In the genomic region with DNA sequence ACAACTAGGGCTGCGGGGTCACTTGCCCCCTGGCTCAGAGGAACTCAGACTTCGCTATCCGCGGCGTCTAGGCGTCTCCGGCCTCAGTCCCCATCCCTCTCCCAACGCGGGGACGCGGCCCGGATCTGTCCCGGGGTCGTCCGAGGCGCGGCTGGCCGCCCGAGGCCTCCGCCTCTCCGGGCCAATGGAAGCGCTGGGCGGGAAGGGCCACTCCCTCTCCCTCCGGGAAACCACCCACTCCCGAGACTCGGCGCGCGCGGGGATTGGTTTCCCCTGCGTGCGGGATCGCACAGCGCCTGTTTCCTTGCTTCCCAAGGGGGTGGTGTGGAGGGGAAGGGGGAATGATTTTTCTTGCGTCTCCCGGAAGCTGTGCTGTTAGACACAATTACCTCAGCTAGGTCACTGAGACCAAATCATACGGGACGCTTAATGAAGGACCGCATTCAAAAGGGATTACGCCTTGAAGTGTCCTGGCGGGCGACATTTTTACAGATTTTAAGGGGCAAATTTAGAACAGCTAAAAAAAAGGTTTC, we compare ENCODE assay signal across 8 cellular contexts. TPM values are rescaled to one million over a fixed set of nuclear protein-coding genes. Genes with fewer than 3 reads are reported as not detected.
DNase-seq lines count a peak whose midpoint lies in the region; ATAC-seq, FAIRE-seq and TF ChIP-seq lines count a peak whose summit lies in the region.

No MANE protein-coding gene starts in this region.

- H3K27ac ChIP-seq in Peyer's patch: peak overlapping the region; percentile 54 to 70 (median 62)
- no peak overlapping the region for H3K27ac ChIP-seq in keratinocyte (ENCODE audit: control insufficient read depth, insufficient read depth, low read length)

- H3K27me3 Mint-ChIP-seq in central memory CD8-positive, alpha-beta T cell: no peaks in the 10 kb centered on the region

- H3K4me3 ChIP-seq in Peyer's patch (peak overlapping the region; percentile 47 to 66 (median 60)), keratinocyte (ENCODE audit: control insufficient read depth in 2 of 3, extremely low read depth in 1 of 3, insufficient read depth in 2 of 3, low read depth in 1 of 3, low read length in 3 of 3) (peak overlapping the region in 2 of 3 experiments; percentile 47 to 76), skeletal muscle satellite cell (ENCODE audit: low read length) (peak overlapping the region; percentile 86)

- no peaks in the 10 kb centered on the region for H3K9me3 Mint-ChIP-seq in central memory CD8-positive, alpha-beta T cell

- peak overlapping the region; percentile 90 for H3K4me3 Mint-ChIP-seq in central memory CD8-positive, alpha-beta T cell

- H3K9me3 ChIP-seq in Peyer's patch (no peaks in the 10 kb centered on the region), keratinocyte (ENCODE audit: control insufficient read depth, low read depth, low read length) (no peaks in the 10 kb centered on the region), skeletal muscle satellite cell (replicated peaks; ENCODE audit: low read length) (no peaks in the 10 kb centered on the region)

- no peak for FAIRE-seq in keratinocyte (lab: Jason Lieb, UNC)

- H3K4me2 ChIP-seq in keratinocyte (ENCODE audit: control insufficient read depth, extremely low read depth, insufficient read depth, low read depth, low read length) (peak overlapping the region; percentile 66), skeletal muscle satellite cell (ENCODE audit: low read length) (peak overlapping the region; percentile 100)

- H3K4me1 Mint-ChIP-seq in central memory CD8-positive, alpha-beta T cell: peaks cover 32% of the 10 kb centered on the region

- no peak overlapping the region for H3K9ac ChIP-seq in keratinocyte (ENCODE audit: control insufficient read depth, extremely low read depth, insufficient read depth, low read length)
- peak overlapping the region; percentile 84 for H3K9ac ChIP-seq in skeletal muscle satellite cell (ENCODE audit: low read depth, low read length)

- dilution Hi-C loops in keratinocyte (cut with MboI; ENCODE audit: extremely low pct_ligation_motif_present, low sequenced_read_pairs): no loop called here

- peak; percentile 22 for ATAC-seq in HG03442 (IDR thresholded peaks at IDR 0.05; ENCODE audit: unreplicated experiment)
- ATAC-seq in central memory CD8-positive, alpha-beta T cell (replicated peaks; ENCODE audit: extremely low read depth, poor library complexity, severe bottlenecking): no peak
- no peak for ATAC-seq in HG03439 (IDR thresholded peaks at IDR 0.05; ENCODE audit: unreplicated experiment)

- no peaks in the 10 kb centered on the region for H3K79me2 ChIP-seq in keratinocyte (ENCODE audit: control insufficient read depth, insufficient read depth, low read length)

- TF ChIP-seq CTCF in Peyer's patch (IDR thresholded peaks at IDR 0.05) (no peak), keratinocyte (optimal IDR thresholded peaks at IDR 0.05 in 1 of 3, IDR thresholded peaks at IDR 0.05 in 1 of 3, conservative IDR thresholded peaks at IDR 0.05 in 1 of 3; ENCODE audit: extremely low read depth in 1 of 3, insufficient read depth in 2 of 3, low read length in 3 of 3) (no peak)

- no peaks in the 10 kb centered on the region for H4K20me1 ChIP-seq in keratinocyte (ENCODE audit: control insufficient read depth, extremely low read depth, insufficient read depth, low read length)

- H3K9me1 ChIP-seq in keratinocyte (ENCODE audit: control insufficient read depth, extremely low read depth, insufficient read depth, low read length): no peaks in the 10 kb centered on the region

- H3K36me3 ChIP-seq in Peyer's patch (no peaks in the 10 kb centered on the region), keratinocyte (ENCODE audit: control insufficient read depth in 2 of 2, extremely low read depth in 1 of 2, insufficient read depth in 2 of 2, low read length in 2 of 2) (no peaks in the 10 kb centered on the region), skeletal muscle satellite cell (ENCODE audit: insufficient read depth, low read length) (no peaks in the 10 kb centered on the region)

- H3K27me3 ChIP-seq in Peyer's patch (no peaks in the 10 kb centered on the region), keratinocyte (ENCODE audit: control insufficient read depth, extremely low read depth, insufficient read depth, low read length) (peaks cover 5% of the 10 kb centered on the region), skeletal muscle satellite cell (ENCODE audit: control insufficient read depth, insufficient read depth, low read length) (no peaks in the 10 kb centered on the region)

- DNase-seq in activated CD4-positive, CD25-positive, alpha-beta regulatory T cell treated with anti-CD3 and anti-CD28 coated beads, Interleukin-2, amount 50 U/mL, for 72 hours: peak; percentile 31
- no peak for DNase-seq in activated CD4-positive, CD25-positive, alpha-beta regulatory T cell (lab: John Stamatoyannopoulos, UW)
- DNase-seq in Peyer's patch (peak in 2 of 3 donors; percentile 72 to 80), keratinocyte (ENCODE audit: low read depth, low spot score) (no peak)
- no peak for DNase-seq in central memory CD8-positive, alpha-beta T cell (ENCODE audit: low spot score in 2 of 2)

- TF ChIP-seq POLR2A in Peyer's patch (IDR thresholded peaks at IDR 0.05): no peak

- H3K27ac Mint-ChIP-seq in central memory CD8-positive, alpha-beta T cell (ENCODE audit: low read depth): peak overlapping the region; percentile 98

- peaks cover 16% of the 10 kb centered on the region for H3K36me3 Mint-ChIP-seq in central memory CD8-positive, alpha-beta T cell (ENCODE audit: insufficient read depth)

- H3K4me1 ChIP-seq in Peyer's patch (peaks cover 0 to 12% (median 0%) of the 10 kb centered on the region in 4 donors), keratinocyte (ENCODE audit: control insufficient read depth, extremely low read depth, insufficient read depth, low read length) (peaks cover 4% of the 10 kb centered on the region), skeletal muscle satellite cell (ENCODE audit: control insufficient read depth, insufficient read depth, low read length) (peaks cover 17% of the 10 kb centered on the region)

- H2AFZ ChIP-seq in keratinocyte (ENCODE audit: control insufficient read depth, low read length): no peak overlapping the region

RNA-seq across cellular contexts. Expression of a gene that starts 38.4 kb away (rescaled TPM):
- 10 to 100 TPM in 1 of 4 donors, 1 to 10 TPM in 3; 2.1 to 28.1 (median 7.0) TPM for total RNA-seq in Peyer's patch
- polyA plus RNA-seq in keratinocyte: 0.03 TPM in 1 of 3 replicates, not detected in the others
- not detected for polyA plus RNA-seq in keratinocyte (2011; ENCODE audit: low read depth)
- 0.06 TPM in 1 of 2 replicates, not detected in the other for polyA plus RNA-seq in keratinocyte (2011; cell fraction: cytosol; rRNA removed)
- polyA plus RNA-seq in keratinocyte (2011; cell fraction: nucleus; rRNA removed): 0.05 and 0.13 TPM in 2 replicates
- not detected in 2 replicates for polyA plus RNA-seq in keratinocyte (2012; ENCODE audit: low replicate concordance)
- 0.43 TPM in 1 of 3 replicates, not detected in the others for polyA minus RNA-seq in keratinocyte
- 2.7 TPM for polyA minus RNA-seq in keratinocyte (2011; cell fraction: cytosol; rRNA and poly(A)+ RNA removed)
- 0.53 and 0.54 TPM in 2 replicates for polyA minus RNA-seq in keratinocyte (2011; cell fraction: nucleus; rRNA and poly(A)+ RNA removed)
- 15.7 and 19.5 TPM in 2 replicates for total RNA-seq in skeletal muscle satellite cell (2012; rRNA removed)

RNA-seq across cellular contexts. Expression of a gene that starts 40.4 kb away (rescaled TPM):
- total RNA-seq in Peyer's patch: 1 to 10 TPM in 3 of 4 donors, under 1 TPM in 1; 0.35 to 9.1 (median 3.2) TPM
- polyA plus RNA-seq in keratinocyte: 0.06 to 0.33 TPM (median 0.25 TPM) in 3 replicates
- polyA plus RNA-seq in keratinocyte (2011; ENCODE audit: low read depth): not detected
- 0.19 and 0.61 TPM in 2 replicates for polyA plus RNA-seq in keratinocyte (2011; cell fraction: cytosol; rRNA removed)
- 0.49 and 0.65 TPM in 2 replicates for polyA plus RNA-seq in keratinocyte (2011; cell fraction: nucleus; rRNA removed)
- 0.17 TPM in 1 of 2 replicates, not detected in the other for polyA plus RNA-seq in keratinocyte (2012; ENCODE audit: low replicate concordance)
- polyA minus RNA-seq in keratinocyte: 0.06 to 0.07 TPM in 2 of 3 replicates, not detected in the other
- not detected for polyA minus RNA-seq in keratinocyte (2011; cell fraction: cytosol; rRNA and poly(A)+ RNA removed)
- 0.21 and 0.70 TPM in 2 replicates for polyA minus RNA-seq in keratinocyte (2011; cell fraction: nucleus; rRNA and poly(A)+ RNA removed)
- 11.6 and 18.8 TPM in 2 replicates for total RNA-seq in skeletal muscle satellite cell (2012; rRNA removed)

Comparison
In these comparisons a context has a peak if more than half of its experiments do, and no peak if none do; other contexts are left out.
1. DNase-seq: peak in activated CD4-positive, CD25-positive, alpha-beta regulatory T cell treated with anti-CD3 and anti-CD28 coated beads, Interleukin-2, amount 50 U/mL, for 72 hours (single experiment) and Peyer's patch (2 of 3); none in activated CD4-positive, CD25-positive, alpha-beta regulatory T cell (0 of 4), central memory CD8-positive, alpha-beta T cell (0 of 2) and keratinocyte (single experiment).
2. Peak in every context shown above with its lines, with median percentiles within 50 percentile points of each other: H3K4me3 ChIP-seq.